ENCODE assay signal across 8 cellular contexts in genomic region chr5:76818844-76819831, GRCh38. TPM values are rescaled to one million over a fixed set of nuclear protein-coding genes. Genes with fewer than 3 reads are reported as not detected.
DNase-seq lines count a peak whose midpoint lies in the region; ATAC-seq and TF ChIP-seq lines count a peak whose summit lies in the region.

A gene with protein sequence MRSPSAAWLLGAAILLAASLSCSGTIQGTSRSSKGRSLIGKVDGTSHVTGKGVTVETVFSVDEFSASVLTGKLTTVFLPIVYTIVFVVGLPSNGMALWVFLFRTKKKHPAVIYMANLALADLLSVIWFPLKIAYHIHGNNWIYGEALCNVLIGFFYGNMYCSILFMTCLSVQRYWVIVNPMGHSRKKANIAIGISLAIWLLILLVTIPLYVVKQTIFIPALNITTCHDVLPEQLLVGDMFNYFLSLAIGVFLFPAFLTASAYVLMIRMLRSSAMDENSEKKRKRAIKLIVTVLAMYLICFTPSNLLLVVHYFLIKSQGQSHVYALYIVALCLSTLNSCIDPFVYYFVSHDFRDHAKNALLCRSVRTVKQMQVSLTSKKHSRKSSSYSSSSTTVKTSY (plus strand): TSS chr5:76819030. CDS start chr5:76819183, 153 bp downstream.

- H3K4me3 ChIP-seq in HEK293 (ENCODE audit: low read depth, low read length) = peak within 1 kb of the TSS; percentile 65

- H3K4me3 Mint-ChIP-seq in type B pancreatic cell = peak within 1 kb of the TSS; percentile 89

- POLR2A ChIA-PET in HEK293 (lab: Yijun Ruan, JAX) = interaction anchor here (0.5 to 2.1 kb wide), 26 partner anchors 12 to 1301 kb away, joined by 3 to 35 read pairs (median 4); partner anchors contain the start of gene AGGF1

- H3K27ac Mint-ChIP-seq in type B pancreatic cell = peak within 1 kb of the TSS; percentile 91

- H3K36me3 ChIP-seq in HEK293 (ENCODE audit: control insufficient read depth in 2 of 2, insufficient read depth in 1 of 2, low read length in 2 of 2) = no peaks in the 10 kb centered on the region; a peak in 1 of 3 replicates

- H3K36me3 Mint-ChIP-seq in type B pancreatic cell = no peaks in the 10 kb centered on the region

- DNase-seq in RPMI8226 = peak; percentile 89
- peak; percentile 58 for DNase-seq in activated naive CD4-positive, alpha-beta T cell treated with anti-CD3 and anti-CD28 coated beads, Interleukin-2, amount 50 U/mL, for 16 hours
- DNase-seq in head of caudate nucleus = peak; percentile 7 to 85 (median 64)
- DNase-seq in omental fat pad (ENCODE audit: low spot score) = peak; percentile 35
- DNase-seq in type B pancreatic cell (ENCODE audit: extremely low spot score, unreplicated experiment) = peak; percentile 83
- no peak for DNase-seq in OCI-M1 (lab: John Stamatoyannopoulos, UW)

- H3K9me3 Mint-ChIP-seq in type B pancreatic cell = no peaks in the 10 kb centered on the region

- TF ChIP-seq CTCF in HEK293 (tag by site-specific recombination; IDR thresholded peaks at IDR 0.05) (no peak), omental fat pad (IDR thresholded peaks at IDR 0.05) (no peak), type B pancreatic cell (conservative IDR thresholded peaks at IDR 0.05) (no peak)

- intact Hi-C loops in head of caudate nucleus (cut with DNase I) = no loop called here

- CTCF ChIA-PET in HEK293 (lab: Yijun Ruan, JAX) = interaction anchor here (0.5 to 2.2 kb wide), 8 partner anchors 12 to 1900 kb away, joined by 3 to 22 read pairs (median 3); no protein-coding TSS in a partner anchor

- ATAC-seq in omental fat pad (ENCODE audit: low FRiP score) = peak; percentile 87
- no peak for ATAC-seq in GM18873 (IDR thresholded peaks at IDR 0.05; ENCODE audit: low FRiP score, unreplicated experiment)

- H3K4me1 Mint-ChIP-seq in type B pancreatic cell (ENCODE audit: unreplicated experiment) = peaks cover 20% of the 10 kb centered on the region

- no peaks in the 10 kb centered on the region for H3K9me3 ChIP-seq in HEK293 (ENCODE audit: control insufficient read depth, insufficient read depth, low read depth, low read length)

- peak within 1 kb of the TSS; percentile 88 for H3K27ac ChIP-seq in HEK293 (ENCODE audit: extremely low read depth, low read depth, low read length)

- H3K4me1 ChIP-seq in HEK293 (ENCODE audit: control insufficient read depth, insufficient read depth, low read length) = peaks cover 4% of the 10 kb centered on the region

- peaks cover 65% of the 10 kb centered on the region for H3K27me3 Mint-ChIP-seq in type B pancreatic cell

TF ChIP-seq in HEK293, 187 proteins besides CTCF, POLR2A, EP300 and RAD21 (continues in another document):
- TF ChIP-seq PRDM1 (tag by site-specific recombination; IDR thresholded peaks at IDR 0.05) (peak; percentile 89), SP7 (tag by site-specific recombination; IDR thresholded peaks at IDR 0.05) (peak; percentile 65), ZFHX2 (tag by site-specific recombination; conservative IDR thresholded peaks at IDR 0.05) (peak; percentile 35; the same call in 1 of the 2 replicates), HOXA7 (CRISPR knock-in tag; IDR thresholded peaks at IDR 0.05; ENCODE audit: borderline replicate concordance) (no peak), ZNF76 (tag by site-specific recombination; IDR thresholded peaks at IDR 0.05; ENCODE audit: borderline replicate concordance, low read depth) (0 out of 2 replicates have a peak, but pooled peaks have one; percentile 32), ZNF426 (tag by site-specific recombination; IDR thresholded peaks at IDR 0.05) (no peak), GLIS1 (tag by site-specific recombination; IDR thresholded peaks at IDR 0.05) (peak; percentile 94), ZNF2 (tag by site-specific recombination; IDR thresholded peaks at IDR 0.05) (peak; percentile 27; the same call in 1 of the 2 replicates), ZNF624 (tag by site-specific recombination; IDR thresholded peaks at IDR 0.05) (no peak), ZBTB17 (tag by site-specific recombination; IDR thresholded peaks at IDR 0.05) (peak; percentile 83), ZNF248 (tag by site-specific recombination; IDR thresholded peaks at IDR 0.05) (no peak), WT1 (tag by site-specific recombination; IDR thresholded peaks at IDR 0.05) (peak; percentile 27; the same call in 1 of the 2 replicates), ZNF639 (tag by site-specific recombination; IDR thresholded peaks at IDR 0.05) (no peak), KLF1 (tag by site-specific recombination; IDR thresholded peaks at IDR 0.05) (peak; percentile 76), ZFP69B (tag by site-specific recombination; IDR thresholded peaks at IDR 0.05) (0 out of 2 replicates have a peak, but pooled peaks have one; percentile 54), GLIS2 (tag by site-specific recombination; IDR thresholded peaks at IDR 0.05) (peak; percentile 96), YY1 (tag by site-specific recombination; IDR thresholded peaks at IDR 0.05) (peak; percentile 78), ZNF561 (tag by site-specific recombination; IDR thresholded peaks at IDR 0.05; ENCODE audit: borderline replicate concordance) (peak; percentile 37), ZNF223 (tag by site-specific recombination; IDR thresholded peaks at IDR 0.05) (peak; percentile 42; the same call in 1 of the 2 replicates), ZXDB (tag by site-specific recombination; IDR thresholded peaks at IDR 0.05) (peak; percentile 66), ZNF311 (tag by site-specific recombination; IDR thresholded peaks at IDR 0.05; ENCODE audit: borderline replicate concordance) (no peak), ZNF600 (tag by site-specific recombination; IDR thresholded peaks at IDR 0.05) (peak; percentile 22; the same call in 1 of the 2 replicates), ZNF335 (tag by site-specific recombination; conservative IDR thresholded peaks at IDR 0.05) (peak; percentile 85), ZNF629 (tag by site-specific recombination; IDR thresholded peaks at IDR 0.05) (peak; percentile 59)
- TF ChIP-seq, protein P1, sequence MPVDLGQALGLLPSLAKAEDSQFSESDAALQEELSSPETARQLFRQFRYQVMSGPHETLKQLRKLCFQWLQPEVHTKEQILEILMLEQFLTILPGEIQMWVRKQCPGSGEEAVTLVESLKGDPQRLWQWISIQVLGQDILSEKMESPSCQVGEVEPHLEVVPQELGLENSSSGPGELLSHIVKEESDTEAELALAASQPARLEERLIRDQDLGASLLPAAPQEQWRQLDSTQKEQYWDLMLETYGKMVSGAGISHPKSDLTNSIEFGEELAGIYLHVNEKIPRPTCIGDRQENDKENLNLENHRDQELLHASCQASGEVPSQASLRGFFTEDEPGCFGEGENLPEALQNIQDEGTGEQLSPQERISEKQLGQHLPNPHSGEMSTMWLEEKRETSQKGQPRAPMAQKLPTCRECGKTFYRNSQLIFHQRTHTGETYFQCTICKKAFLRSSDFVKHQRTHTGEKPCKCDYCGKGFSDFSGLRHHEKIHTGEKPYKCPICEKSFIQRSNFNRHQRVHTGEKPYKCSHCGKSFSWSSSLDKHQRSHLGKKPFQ (tag by site-specific recombination; IDR thresholded peaks at IDR 0.05) = peak; percentile 44; the same call in 1 of the 2 replicates
- TF ChIP-seq, protein P2, sequence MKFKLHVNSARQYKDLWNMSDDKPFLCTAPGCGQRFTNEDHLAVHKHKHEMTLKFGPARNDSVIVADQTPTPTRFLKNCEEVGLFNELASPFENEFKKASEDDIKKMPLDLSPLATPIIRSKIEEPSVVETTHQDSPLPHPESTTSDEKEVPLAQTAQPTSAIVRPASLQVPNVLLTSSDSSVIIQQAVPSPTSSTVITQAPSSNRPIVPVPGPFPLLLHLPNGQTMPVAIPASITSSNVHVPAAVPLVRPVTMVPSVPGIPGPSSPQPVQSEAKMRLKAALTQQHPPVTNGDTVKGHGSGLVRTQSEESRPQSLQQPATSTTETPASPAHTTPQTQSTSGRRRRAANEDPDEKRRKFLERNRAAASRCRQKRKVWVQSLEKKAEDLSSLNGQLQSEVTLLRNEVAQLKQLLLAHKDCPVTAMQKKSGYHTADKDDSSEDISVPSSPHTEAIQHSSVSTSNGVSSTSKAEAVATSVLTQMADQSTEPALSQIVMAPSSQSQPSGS (tag by site-specific recombination; IDR thresholded peaks at IDR 0.05; ENCODE audit: low read depth) = no peak
- TF ChIP-seq, protein P3, sequence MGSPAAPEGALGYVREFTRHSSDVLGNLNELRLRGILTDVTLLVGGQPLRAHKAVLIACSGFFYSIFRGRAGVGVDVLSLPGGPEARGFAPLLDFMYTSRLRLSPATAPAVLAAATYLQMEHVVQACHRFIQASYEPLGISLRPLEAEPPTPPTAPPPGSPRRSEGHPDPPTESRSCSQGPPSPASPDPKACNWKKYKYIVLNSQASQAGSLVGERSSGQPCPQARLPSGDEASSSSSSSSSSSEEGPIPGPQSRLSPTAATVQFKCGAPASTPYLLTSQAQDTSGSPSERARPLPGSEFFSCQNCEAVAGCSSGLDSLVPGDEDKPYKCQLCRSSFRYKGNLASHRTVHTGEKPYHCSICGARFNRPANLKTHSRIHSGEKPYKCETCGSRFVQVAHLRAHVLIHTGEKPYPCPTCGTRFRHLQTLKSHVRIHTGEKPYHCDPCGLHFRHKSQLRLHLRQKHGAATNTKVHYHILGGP (tag by site-specific recombination; IDR thresholded peaks at IDR 0.05) = no peak
- TF ChIP-seq, protein P4, sequence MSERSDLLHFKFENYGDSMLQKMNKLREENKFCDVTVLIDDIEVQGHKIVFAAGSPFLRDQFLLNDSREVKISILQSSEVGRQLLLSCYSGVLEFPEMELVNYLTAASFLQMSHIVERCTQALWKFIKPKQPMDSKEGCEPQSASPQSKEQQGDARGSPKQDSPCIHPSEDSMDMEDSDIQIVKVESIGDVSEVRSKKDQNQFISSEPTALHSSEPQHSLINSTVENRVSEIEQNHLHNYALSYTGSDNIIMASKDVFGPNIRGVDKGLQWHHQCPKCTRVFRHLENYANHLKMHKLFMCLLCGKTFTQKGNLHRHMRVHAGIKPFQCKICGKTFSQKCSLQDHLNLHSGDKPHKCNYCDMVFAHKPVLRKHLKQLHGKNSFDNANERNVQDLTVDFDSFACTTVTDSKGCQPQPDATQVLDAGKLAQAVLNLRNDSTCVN (tag by site-specific recombination; optimal IDR thresholded peaks at IDR 0.05) = peak; percentile 97

RNA-seq across cellular contexts. Expression of the gene that starts here (rescaled TPM):
- total RNA-seq in omental fat pad (1 to 10 TPM; 1.6 to 7.7 (median 3.3) TPM), type B pancreatic cell (ENCODE audit: low replicate concordance) (10.9 and 35.2 TPM in 2 replicates)
